Comparison of ENCODE assay signal across 13 cellular contexts in the genomic region with DNA sequence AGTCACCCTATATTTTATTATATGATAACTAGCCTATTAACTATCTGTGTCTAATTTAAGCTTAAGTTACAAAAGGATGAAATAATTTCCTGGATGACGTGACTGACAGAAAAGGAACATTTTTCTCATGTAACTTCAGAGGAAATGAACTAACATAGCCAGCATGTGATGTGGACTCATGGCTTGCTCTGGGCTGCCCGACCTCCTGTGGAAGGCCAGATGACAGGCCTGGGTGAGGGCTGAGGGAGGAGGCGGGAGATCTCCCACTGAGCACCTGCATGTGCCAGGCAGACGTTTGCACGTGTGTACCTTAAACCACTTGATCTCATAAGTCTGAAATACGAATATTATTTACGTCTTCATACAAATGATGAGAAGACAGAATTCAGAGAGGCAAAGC.
A peak's percentile ranks its signal among the peaks of the same experiment; 100 is the strongest.
DNase-seq lines count a peak whose midpoint lies in the region; ATAC-seq and TF ChIP-seq lines count a peak whose summit lies in the region.
"Had no signal": no experiment of that assay in that cellular context is flagged by ENCODE, and none has a peak within 500 bp of the region (broad histone marks: within the 10 kb centered on the region; RNA-seq: fewer than 3 reads in every experiment).

No MANE protein-coding gene starts in this region.

- H3K36me3 ChIP-seq in SK-N-SH (replicated peaks in 1 of 2; ENCODE audit: control insufficient read depth in 1 of 2, insufficient read depth in 2 of 2, low read length in 1 of 2) (peaks cover 40 to 64% of the 10 kb centered on the region in 2 experiments), neuronal stem cell (replicated peaks in 1 of 2; ENCODE audit: control insufficient read depth in 2 of 2, insufficient read depth in 2 of 2, low read length in 2 of 2) (no peaks in the 10 kb centered on the region)
- H3K36me3 ChIP-seq: prostate gland had no signal

- H3K79me2 ChIP-seq in SK-N-SH (ENCODE audit: insufficient read depth) = no peaks in the 10 kb centered on the region

- H3K36me3 Mint-ChIP-seq in stimulated activated effector memory CD8-positive, alpha-beta T cell treated with anti-CD3 and anti-CD28 coated beads, Interleukin-12 subunit alpha, Interleukin-12 subunit beta, amount 100 ng/mL, for 72 hours = peaks cover 4% of the 10 kb centered on the region

- TF ChIP-seq CTCF in AG04449 (IDR thresholded peaks at IDR 0.05; ENCODE audit: insufficient read depth, low read length, missing control alignments) = no peak
- TF ChIP-seq CTCF in SK-N-SH (IDR thresholded peaks at IDR 0.05) = no peak
- no peak for TF ChIP-seq CTCF in fibroblast of pulmonary artery (IDR thresholded peaks at IDR 0.05; ENCODE audit: low read length, missing control alignments)

- no peak overlapping the region for H3K4me3 ChIP-seq in AG04449 (ENCODE audit: low read depth, low read length)
- no peak overlapping the region for H3K4me3 ChIP-seq in SK-N-SH (ENCODE audit: low read depth in 2 of 2, low read length in 1 of 2)
- no peak overlapping the region for H3K4me3 ChIP-seq in fibroblast of pulmonary artery (replicated peaks; ENCODE audit: low read depth, low read length)
- no peak overlapping the region for H3K4me3 ChIP-seq in neuronal stem cell (ENCODE audit: low read length in 2 of 2)
- H3K4me3 ChIP-seq: esophagus squamous epithelium, K562, prostate gland had no signal

- H3K4me1 ChIP-seq in SK-N-SH (ENCODE audit: control insufficient read depth in 1 of 2, insufficient read depth in 2 of 2, low read depth in 1 of 2, low read length in 1 of 2) (peaks cover 0 to 19% of the 10 kb centered on the region in 2 experiments; a peak in 1 of 4 replicates), neuronal stem cell (ENCODE audit: control insufficient read depth in 2 of 2, insufficient read depth in 1 of 2, low read depth in 1 of 2, low read length in 2 of 2) (peaks cover 0 to 1% of the 10 kb centered on the region in 2 donors)
- H3K4me1 ChIP-seq: prostate gland had no signal

- H2BK5ac ChIP-seq in neuronal stem cell (ENCODE audit: low read length) = no peak overlapping the region

- H3K79me1 ChIP-seq in neuronal stem cell (ENCODE audit: low read depth, low read length) = no peaks in the 10 kb centered on the region

- H2BK120ac ChIP-seq in neuronal stem cell (ENCODE audit: low read depth, low read length) = no peak overlapping the region

- CTCF ChIA-PET in AG04449 (lab: Yijun Ruan, JAX) (interaction anchor here (1.3 to 7.3 kb wide), 6 partner anchors 11 to 41 kb away, joined by 3 to 52 read pairs (median 5); no protein-coding TSS in a partner anchor), SK-N-SH (lab: Yijun Ruan, JAX) (interaction anchor here (0.8 to 4.8 kb wide), 3 partner anchors 14 to 433 kb away, joined by 3 to 21 read pairs (median 12); no protein-coding TSS in a partner anchor)

- POLR2A ChIA-PET in AG04449 (lab: Yijun Ruan, JAX) (interaction anchor here (0.6 kb wide), 1 partner anchor 18 kb away, joined by 9 read pairs; no protein-coding TSS in a partner anchor), SK-N-SH (lab: Yijun Ruan, JAX) (no interaction called here)

- no peak overlapping the region for H3K4ac ChIP-seq in neuronal stem cell (ENCODE audit: low read length)

- H2BK15ac ChIP-seq in neuronal stem cell (ENCODE audit: low read length) = no peak overlapping the region

- H2AK5ac ChIP-seq in neuronal stem cell (ENCODE audit: low read depth, low read length) = no peak overlapping the region

- H3K4me2 ChIP-seq in SK-N-SH (no peak overlapping the region), neuronal stem cell (ENCODE audit: insufficient read depth, low read length, poor library complexity, severe bottlenecking) (no peak overlapping the region)

- 64% methylated on average over 7 of the region's 7 CpGs for whole genome bisulfite sequencing in SK-N-SH (ENCODE audit: low lambda C conversion rate)
- no CpG with 5 or more reads among the region's 7 CpGs for whole genome bisulfite sequencing in neuronal stem cell (ENCODE audit: extremely low coverage in 2 of 2, insufficient read length in 2 of 2, insufficient replicate concordance in 1 of 2), 2 donors

- H3K9me3 ChIP-seq in SK-N-SH = no peaks in the 10 kb centered on the region
- H3K9me3 ChIP-seq in neuronal stem cell (replicated peaks in 1 of 2; ENCODE audit: control insufficient read depth in 2 of 2, insufficient read depth in 1 of 2, low read depth in 1 of 2, low read length in 2 of 2) = no peaks in the 10 kb centered on the region
- H3K9me3 ChIP-seq: esophagus squamous epithelium, prostate gland had no signal

- no peak for TF ChIP-seq EP300 in SK-N-SH (IDR thresholded peaks at IDR 0.05; ENCODE audit: borderline replicate concordance in 1 of 2, low read depth in 1 of 2, low read length in 1 of 2)

- H3K23ac ChIP-seq in neuronal stem cell (ENCODE audit: low read depth, low read length, poor library complexity) = no peak overlapping the region

- H4K20me1 ChIP-seq in SK-N-SH (ENCODE audit: insufficient read depth) = no peaks in the 10 kb centered on the region

- H3K9me3 Mint-ChIP-seq in stimulated activated effector memory CD8-positive, alpha-beta T cell treated with anti-CD3 and anti-CD28 coated beads, Interleukin-12 subunit alpha, Interleukin-12 subunit beta, amount 100 ng/mL, for 72 hours = no peaks in the 10 kb centered on the region

- no peak overlapping the region for H4K91ac ChIP-seq in neuronal stem cell (ENCODE audit: low read depth, low read length, poor library complexity)

- H3K9ac ChIP-seq in SK-N-SH (peak overlapping the region; percentile 54), neuronal stem cell (ENCODE audit: low read depth, low read length, poor library complexity) (no peak overlapping the region)

- peaks cover 57% of the 10 kb centered on the region for H3F3A ChIP-seq in SK-N-SH (replicated peaks; ENCODE audit: insufficient read depth)

- no peaks in the 10 kb centered on the region for H3K27me3 ChIP-seq in SK-N-SH (ENCODE audit: insufficient read depth)
- H3K27me3 ChIP-seq in neuronal stem cell (ENCODE audit: control insufficient read depth in 3 of 3, insufficient read depth in 3 of 3, low read depth in 1 of 3, low read length in 3 of 3) = no peaks in the 10 kb centered on the region
- H3K27me3 ChIP-seq: esophagus squamous epithelium had no signal

- no peaks in the 10 kb centered on the region for H3K9me2 ChIP-seq in SK-N-SH

- no peak for ATAC-seq in GM18511 (IDR thresholded peaks at IDR 0.05; ENCODE audit: unreplicated experiment)
- no peak for ATAC-seq in stimulated activated effector memory CD8-positive, alpha-beta T cell treated with anti-CD3 and anti-CD28 coated beads, Interleukin-12 subunit alpha, Interleukin-12 subunit beta, amount 100 ng/mL, for 72 hours
- no peak for ATAC-seq in GM19351 (IDR thresholded peaks at IDR 0.05; ENCODE audit: unreplicated experiment)
- ATAC-seq: K562 had no signal

- H2BK12ac ChIP-seq in neuronal stem cell (ENCODE audit: low read length) = peak overlapping the region; percentile 41

- H3K27ac Mint-ChIP-seq in stimulated activated effector memory CD8-positive, alpha-beta T cell treated with anti-CD3 and anti-CD28 coated beads, Interleukin-12 subunit alpha, Interleukin-12 subunit beta, amount 100 ng/mL, for 72 hours = no peak overlapping the region

- H2AFZ ChIP-seq in SK-N-SH (ENCODE audit: low read depth) (0 out of 2 replicates have a peak overlapping the region, but pooled peaks have one; percentile 63), neuronal stem cell (ENCODE audit: low read length) (no peak overlapping the region)

- no peak overlapping the region for H4K8ac ChIP-seq in neuronal stem cell (ENCODE audit: low read depth, low read length)

- no peak for TF ChIP-seq RAD21 in SK-N-SH (IDR thresholded peaks at IDR 0.05; ENCODE audit: low read length)

- no peak overlapping the region for H3K14ac ChIP-seq in neuronal stem cell (ENCODE audit: low read length)

- H3K18ac ChIP-seq in neuronal stem cell (ENCODE audit: low read length) = no peak overlapping the region

- H3K4me1 Mint-ChIP-seq in stimulated activated effector memory CD8-positive, alpha-beta T cell treated with anti-CD3 and anti-CD28 coated beads, Interleukin-12 subunit alpha, Interleukin-12 subunit beta, amount 100 ng/mL, for 72 hours = peaks cover 9% of the 10 kb centered on the region

- no peak overlapping the region for H3K4me3 Mint-ChIP-seq in stimulated activated effector memory CD8-positive, alpha-beta T cell treated with anti-CD3 and anti-CD28 coated beads, Interleukin-12 subunit alpha, Interleukin-12 subunit beta, amount 100 ng/mL, for 72 hours

- DNase-seq in AG04449 (ENCODE audit: low read depth, low spot score) (peak; percentile 72), SK-N-SH (no peak), fibroblast of pulmonary artery (ENCODE audit: low read depth) (peak; percentile 91), neuronal stem cell (ENCODE audit: low spot score) (no peak), glomerular visceral epithelial cell (ENCODE audit: extremely low spot score) (no peak)
- no peak for DNase-seq in stimulated activated effector memory CD8-positive, alpha-beta T cell treated with anti-CD3 and anti-CD28 coated beads, Interleukin-12 subunit alpha, Interleukin-12 subunit beta, amount 100 ng/mL, for 72 hours (ENCODE audit: low spot score in 2 of 2)
- DNase-seq: activated CD8-positive, alpha-beta memory T cell treated with anti-CD3 and anti-CD28 coated beads, Interleukin-2, amount 50 U/mL, for 48 hours; esophagus squamous epithelium; NCI-H2107 had no signal

- H3K27ac ChIP-seq in SK-N-SH (ENCODE audit: low read depth in 2 of 2, low read length in 1 of 2) (peak overlapping the region in 1 of 2 experiments; percentile 95; a peak in 3 of 4 replicates), neuronal stem cell (replicated peaks; ENCODE audit: low read length) (no peak overlapping the region)
- H3K27ac ChIP-seq: prostate gland had no signal

TF ChIP-seq in SK-N-SH, 30 proteins besides CTCF, POLR2A, EP300 and RAD21 (continues in another document):
- TF ChIP-seq YY1 (IDR thresholded peaks at IDR 0.05; ENCODE audit: low read depth) = no peak
- TF ChIP-seq JUND (IDR thresholded peaks at IDR 0.05) = 0 out of 2 replicates have a peak, but pooled peaks have one; percentile 9
- TF ChIP-seq PBX3 (IDR thresholded peaks at IDR 0.05) = 0 out of 2 replicates have a peak, but pooled peaks have one; percentile 7
- no peak for TF ChIP-seq SIN3A (IDR thresholded peaks at IDR 0.05; ENCODE audit: borderline replicate concordance, low read depth, low read length)
- TF ChIP-seq, protein P1, sequence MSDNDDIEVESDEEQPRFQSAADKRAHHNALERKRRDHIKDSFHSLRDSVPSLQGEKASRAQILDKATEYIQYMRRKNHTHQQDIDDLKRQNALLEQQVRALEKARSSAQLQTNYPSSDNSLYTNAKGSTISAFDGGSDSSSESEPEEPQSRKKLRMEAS (IDR thresholded peaks at IDR 0.05; ENCODE audit: low read depth) = peak; percentile 52

Comparison
In these comparisons a context has a peak if more than half of its experiments do, and no peak if none do; other contexts are left out.
1. DNase-seq: peak in AG04449 (single experiment) and fibroblast of pulmonary artery (single experiment); none in SK-N-SH (single experiment), neuronal stem cell (single experiment), stimulated activated effector memory CD8-positive, alpha-beta T cell treated with anti-CD3 and anti-CD28 coated beads, Interleukin-12 subunit alpha, Interleukin-12 subunit beta, amount 100 ng/mL, for 72 hours (0 of 2) and glomerular visceral epithelial cell (single experiment).